In genomic region chr10:60299390-60299778, GRCh38 we compare ENCODE assay signal across 23 cellular contexts.
A peak's percentile ranks its signal among the peaks of the same experiment; 100 is the strongest.
DNase-seq lines count a peak whose midpoint lies in the region; ATAC-seq, FAIRE-seq and TF ChIP-seq lines count a peak whose summit lies in the region.
"Had no signal": no experiment of that assay in that cellular context is flagged by ENCODE, and none has a peak within 500 bp of the region (broad histone marks: within the 10 kb centered on the region; RNA-seq: fewer than 3 reads in every experiment).

No MANE protein-coding gene starts in this region.

- WGBS in right cardiac atrium = 51% methylated on average over 1 of the region's 1 CpG
- WGBS in H9 (ENCODE audit: extremely low coverage, insufficient read length, low lambda C conversion rate) = no CpG with 5 or more reads among the region's 1 CpG

- H3K79me1 ChIP-seq in H9 (ENCODE audit: insufficient read depth, low read depth, low read length, poor library complexity, severe bottlenecking) = no peaks in the 10 kb centered on the region

- H2BK20ac ChIP-seq in H9 (ENCODE audit: low read depth, low read length, poor library complexity, severe bottlenecking) = no peak overlapping the region

- TF ChIP-seq CTCF in Caco-2 (IDR thresholded peaks at IDR 0.05; ENCODE audit: insufficient read depth in 1 of 2, low read depth in 1 of 2, low read length in 1 of 2, severe bottlenecking in 1 of 2, unreplicated experiment in 1 of 2) (no peak), H9 (conservative IDR thresholded peaks at IDR 0.05) (no peak)

- no peak overlapping the region for H3K4ac ChIP-seq in H9 (ENCODE audit: low read depth, low read length)

- H3K36me3 ChIP-seq in Caco-2 (ENCODE audit: control insufficient read depth, insufficient read depth, low read length) (no peaks in the 10 kb centered on the region), skeletal muscle satellite cell (ENCODE audit: insufficient read depth, low read length) (no peaks in the 10 kb centered on the region)
- H3K36me3 ChIP-seq: MG63, Peyer's patch had no signal

- H2BK15ac ChIP-seq in H9 (ENCODE audit: low read depth, low read length) = no peak overlapping the region

- no peak for DNase-seq in Caco-2
- DNase-seq in H54 (ENCODE audit: insufficient read length, low spot score) = no peak
- no peak for DNase-seq in right cardiac atrium
- DNase-seq in H9 = no peak
- no peak for DNase-seq in NCI-H2081 (lab: John Stamatoyannopoulos, UW)
- DNase-seq in stimulated activated CD4-positive, alpha-beta T cell treated with anti-CD3 and anti-CD28 coated beads, Interleukin-4, amount 100 ng/mL, for 4 hours = no peak
- DNase-seq: AML-193; DMS79 treated with DMSO at 0.1 percent for 48 hours; HCEC 1CT; IMR-90; Karpas-422; MG63; NCI-H1048; NCI-H1436; NCI-H2029; NCI-H2171; NCI-H446; NCI-H69; NK-92 treated with Interleukin-12 subunit alpha and Interleukin-12 subunit beta, amount 100 ng/mL, for 24 hours; Peyer's patch had no signal

- H3K27ac Mint-ChIP-seq in Caco-2 (ENCODE audit: unreplicated experiment) (peak overlapping the region; percentile 71), H9 (no peak overlapping the region)

- BruUV-seq in Caco-2 (replicated peaks; lab: Mats Ljungman, UMichigan) = no TSS peak

- H2BK12ac ChIP-seq in H9 (ENCODE audit: insufficient read length, low read depth, low read length) = no peak overlapping the region

- H3K36me3 Mint-ChIP-seq in Caco-2 (ENCODE audit: insufficient read depth, unreplicated experiment) (no peaks in the 10 kb centered on the region), H9 (ENCODE audit: insufficient read depth in 1 of 3, low read depth in 3 of 3) (no peaks in the 10 kb centered on the region)

- CTCF ChIA-PET in Caco-2 (lab: Charles Lee) = no interaction called here

- H3K27me3 Mint-ChIP-seq in Caco-2 (ENCODE audit: insufficient read depth, unreplicated experiment) (no peaks in the 10 kb centered on the region), H9 (ENCODE audit: low read depth) (no peaks in the 10 kb centered on the region)

- H3K4me2 ChIP-seq in skeletal muscle satellite cell (ENCODE audit: low read length) (peak overlapping the region; percentile 2), H9 (ENCODE audit: insufficient read depth, insufficient read length, low read length) (no peak overlapping the region)

- H4K5ac ChIP-seq in H9 (ENCODE audit: insufficient read length, low read depth, low read length) = no peak overlapping the region

- H3K27me3 ChIP-seq in Caco-2 (replicated peaks; ENCODE audit: control insufficient read depth, insufficient read depth, low read length) (no peaks in the 10 kb centered on the region), right cardiac atrium (ENCODE audit: control insufficient read depth, insufficient read depth) (no peaks in the 10 kb centered on the region), skeletal muscle satellite cell (ENCODE audit: control insufficient read depth, insufficient read depth, low read length) (no peaks in the 10 kb centered on the region), H9 (ENCODE audit: insufficient read depth, low read length) (no peaks in the 10 kb centered on the region)
- H3K27me3 ChIP-seq: MG63, Peyer's patch had no signal

- FAIRE-seq in H54 (lab: Jason Lieb, UNC) = peak; percentile 60
- FAIRE-seq: HTR-8/SVneo had no signal

- no peak overlapping the region for H3K4me3 Mint-ChIP-seq in Caco-2 (ENCODE audit: unreplicated experiment)
- H3K4me3 Mint-ChIP-seq in H9 = no peak overlapping the region

- H3K4me1 Mint-ChIP-seq in Caco-2 (ENCODE audit: low read depth, unreplicated experiment) = peaks cover 20% of the 10 kb centered on the region
- H3K4me1 Mint-ChIP-seq in H9 = peaks cover 15 to 17% of the 10 kb centered on the region in 2 experiments

- H3K9me3 Mint-ChIP-seq in Caco-2 (ENCODE audit: unreplicated experiment) (peaks cover 8% of the 10 kb centered on the region), H9 (no peaks in the 10 kb centered on the region)

- no peak overlapping the region for H3K18ac ChIP-seq in H9 (ENCODE audit: insufficient read length, low read depth, low read length)

- no peaks in the 10 kb centered on the region for H3K79me2 ChIP-seq in H9 (ENCODE audit: insufficient read depth, low read length)

- H4K8ac ChIP-seq in H9 (replicated peaks; ENCODE audit: insufficient read length, low read depth, low read length) = no peak overlapping the region

- H3K23ac ChIP-seq in H9 (ENCODE audit: insufficient read length, low read depth, low read length) = no peak overlapping the region

- no peaks in the 10 kb centered on the region for H4K20me1 ChIP-seq in H9 (ENCODE audit: control insufficient read depth, insufficient read depth, insufficient read length)

- H2AK5ac ChIP-seq in H9 (ENCODE audit: insufficient read length, low read length) = no peak overlapping the region

- H3K9ac ChIP-seq in skeletal muscle satellite cell (ENCODE audit: low read depth, low read length) (no peak overlapping the region), H9 (ENCODE audit: extremely low read depth, insufficient read length, low read length) (no peak overlapping the region)

- H3K4me3 ChIP-seq in Caco-2 (ENCODE audit: low read depth, low read length) (no peak overlapping the region), right cardiac atrium (ENCODE audit: low read length) (peak overlapping the region; percentile 85), skeletal muscle satellite cell (ENCODE audit: low read length) (no peak overlapping the region)
- H3K4me3 ChIP-seq: MG63, Peyer's patch had no signal

- intact Hi-C loops in Caco-2 (cut with micrococcal nuclease; ENCODE audit: unreplicated experiment) = no loop called here
- intact Hi-C loops in right cardiac atrium (cut with DNase I) = no loop called here

- no peak for TF ChIP-seq POLR2A in H54 (IDR thresholded peaks at IDR 0.05; ENCODE audit: low read depth, low read length)

- H3T11ph ChIP-seq in H9 (ENCODE audit: low read length) = no peak overlapping the region

- H4K91ac ChIP-seq in H9 (ENCODE audit: insufficient read length, low read depth, low read length) = no peak overlapping the region

- H2BK5ac ChIP-seq in H9 (ENCODE audit: insufficient read length, low read length) = no peak overlapping the region

- H3K4me1 ChIP-seq in Caco-2 = peaks cover 18% of the 10 kb centered on the region
- peaks cover 3% of the 10 kb centered on the region for H3K4me1 ChIP-seq in right cardiac atrium (ENCODE audit: control insufficient read depth, insufficient read depth, low read length)
- H3K4me1 ChIP-seq in skeletal muscle satellite cell (ENCODE audit: control insufficient read depth, insufficient read depth, low read length) = peaks cover 22% of the 10 kb centered on the region
- peaks cover 6% of the 10 kb centered on the region for H3K4me1 ChIP-seq in H9 (ENCODE audit: insufficient read depth, low read length)
- H3K4me1 ChIP-seq: Peyer's patch had no signal

- H3K56ac ChIP-seq in H9 (ENCODE audit: insufficient read length, low read depth, low read length) = no peak overlapping the region

- ATAC-seq in right cardiac atrium = no peak

- no peak overlapping the region for H2BK120ac ChIP-seq in H9 (ENCODE audit: low read depth, low read length, poor library complexity, severe bottlenecking)

- no peak overlapping the region for H2AFZ ChIP-seq in H9 (ENCODE audit: low read length)

- no peaks in the 10 kb centered on the region for H3K23me2 ChIP-seq in H9 (ENCODE audit: insufficient read length, low read depth, low read length, poor library complexity, severe bottlenecking)

- no peak overlapping the region for H3K14ac ChIP-seq in H9 (ENCODE audit: insufficient read depth, low read length)

- H3K9me3 ChIP-seq in Caco-2 (no peaks in the 10 kb centered on the region), right cardiac atrium (ENCODE audit: control insufficient read depth, low read length) (no peaks in the 10 kb centered on the region), skeletal muscle satellite cell (replicated peaks; ENCODE audit: low read length) (no peaks in the 10 kb centered on the region), H9 (ENCODE audit: control insufficient read depth, low read depth, low read length) (no peaks in the 10 kb centered on the region)
- H3K9me3 ChIP-seq: MG63, Peyer's patch had no signal

- H3K27ac ChIP-seq in right cardiac atrium (ENCODE audit: low read length) = no peak overlapping the region
- no peak overlapping the region for H3K27ac ChIP-seq in H9 (ENCODE audit: insufficient read length, low read depth, low read length)
- H3K27ac ChIP-seq: C4-2B, Peyer's patch had no signal

- POLR2A ChIA-PET in Caco-2 (lab: Charles Lee) = no interaction called here
